In the genomic region with DNA sequence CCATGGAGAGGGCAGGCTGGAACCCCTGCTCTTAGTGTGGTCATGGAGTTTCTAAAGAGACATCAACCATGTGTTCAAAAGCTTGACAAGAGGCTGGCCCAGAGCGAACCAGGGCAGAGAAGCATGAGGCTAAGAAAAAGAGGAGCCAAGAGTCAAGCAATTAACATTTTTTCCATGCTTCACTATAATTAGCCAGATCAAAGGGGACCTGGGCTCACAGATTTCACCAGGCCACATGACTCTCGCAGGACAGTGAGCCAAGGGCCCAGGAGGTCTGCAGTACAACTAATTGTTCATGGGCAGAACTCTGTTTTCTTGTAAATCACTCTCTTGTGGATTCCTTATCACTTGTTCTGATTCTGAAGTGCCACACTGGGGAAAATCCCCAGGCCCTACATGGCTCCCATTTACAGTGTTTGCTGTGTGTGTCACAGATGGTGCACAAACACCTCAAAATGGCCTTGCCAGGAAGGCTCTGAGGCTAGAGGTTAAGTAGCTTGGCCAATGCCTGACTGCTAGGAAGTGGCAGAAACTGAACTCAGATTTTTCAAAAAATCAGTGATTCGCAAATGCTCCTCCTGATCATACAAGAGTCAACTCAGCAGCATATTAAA, we compare ENCODE assay signal across 16 cellular contexts.
DNase-seq lines count a peak whose midpoint lies in the region; ATAC-seq and TF ChIP-seq lines count a peak whose summit lies in the region.
"Had no signal": no experiment of that assay in that cellular context is flagged by ENCODE, and none has a peak within 500 bp of the region (broad histone marks: within the 10 kb centered on the region; RNA-seq: fewer than 3 reads in every experiment).

No MANE protein-coding gene starts in this region.

- intact Hi-C loops in body of pancreas (cut with DNase I): no loop called here
- intact Hi-C loops in aorta (cut with DNase I): no loop called here

- TF ChIP-seq POLR2A in body of pancreas (IDR thresholded peaks at IDR 0.05) (no peak), upper lobe of left lung (IDR thresholded peaks at IDR 0.05) (no peak)

- ATAC-seq in body of pancreas: peak; percentile 30
- peak; percentile 52 to 81 for ATAC-seq in upper lobe of left lung (ENCODE audit: low FRiP score in 2 of 2)
- ATAC-seq in GM18907 (IDR thresholded peaks at IDR 0.05; ENCODE audit: unreplicated experiment): no peak
- no peak for ATAC-seq in aorta (ENCODE audit: low FRiP score)
- ATAC-seq: A549; activated naive CD4-positive, alpha-beta T cell treated with anti-CD3 and anti-CD28 coated beads, Interleukin-2, amount 50 U/mL, for 72 hours had no signal

- WGBS in body of pancreas, 2 donors: 62 to 76% methylated on average over 3 of the region's 3 CpGs
- WGBS in upper lobe of left lung, 2 donors: 49 to 75% methylated on average over 3 of the region's 3 CpGs
- 96 to 98% methylated on average over 3 of the region's 3 CpGs for WGBS in aorta, 2 donors

- H3K9me3 ChIP-seq in body of pancreas: no peaks in the 10 kb centered on the region
- no peaks in the 10 kb centered on the region for H3K9me3 ChIP-seq in upper lobe of left lung
- H3K9me3 ChIP-seq in aorta (ENCODE audit: control insufficient read depth, low read length): no peaks in the 10 kb centered on the region
- H3K9me3 ChIP-seq: A549, Peyer's patch had no signal

- H3K36me3 ChIP-seq in body of pancreas (replicated peaks in 1 of 2; ENCODE audit: insufficient read depth in 1 of 2, low read depth in 2 of 2) (no peaks in the 10 kb centered on the region), upper lobe of left lung (no peaks in the 10 kb centered on the region), aorta (ENCODE audit: control insufficient read depth in 1 of 2, insufficient read depth in 2 of 2, low read length in 1 of 2) (no peaks in the 10 kb centered on the region)
- H3K36me3 ChIP-seq: Peyer's patch had no signal

- TF ChIP-seq EP300 in upper lobe of left lung (IDR thresholded peaks at IDR 0.05): peak in 1 of 4 donors; percentile 61

- H3K4me1 ChIP-seq in body of pancreas (no peaks in the 10 kb centered on the region), upper lobe of left lung (peaks cover 5 to 12% (median 6%) of the 10 kb centered on the region in 4 donors), aorta (ENCODE audit: control insufficient read depth in 1 of 2, insufficient read depth in 2 of 2, low read length in 2 of 2) (peaks cover 0 to 1% of the 10 kb centered on the region in 2 donors)
- H3K4me1 ChIP-seq: A549, Peyer's patch had no signal

- TF ChIP-seq CTCF in body of pancreas (IDR thresholded peaks at IDR 0.05) (no peak), upper lobe of left lung (IDR thresholded peaks at IDR 0.05) (no peak)

- DNase-seq in NCI-H1105 treated with DMSO at 0.1 percent for 48 hours (lab: John Stamatoyannopoulos, UW) (peak; percentile 23), NCI-H1105 (lab: John Stamatoyannopoulos, UW) (no peak), body of pancreas (no peak), iPS-NIHi7 (ENCODE audit: extremely low spot score) (peak; percentile 23), upper lobe of left lung (peak in 1 of 2 donors; percentile 77), aorta (no peak), NK-92 (lab: John Stamatoyannopoulos, UW; ENCODE audit: unreplicated experiment) (no peak)
- DNase-seq: activated CD4-positive, alpha-beta T cell treated with anti-CD3 and anti-CD28 coated beads for 1 hour; activated CD8-positive, alpha-beta memory T cell treated with anti-CD3 and anti-CD28 coated beads, Interleukin-2, amount 50 U/mL, for 48 hours; Calu3; erythroblast; Peyer's patch had no signal

- H3K27me3 ChIP-seq in body of pancreas (no peaks in the 10 kb centered on the region), upper lobe of left lung (no peaks in the 10 kb centered on the region), aorta (ENCODE audit: control insufficient read depth in 1 of 2, insufficient read depth in 2 of 2, low read length in 1 of 2) (no peaks in the 10 kb centered on the region)
- H3K27me3 ChIP-seq: Peyer's patch had no signal

- H3K4me3 ChIP-seq in body of pancreas (no peak overlapping the region), upper lobe of left lung (no peak overlapping the region), aorta (ENCODE audit: low read length in 2 of 2) (no peak overlapping the region)
- H3K4me3 ChIP-seq: A549, Peyer's patch, smooth muscle cell had no signal

- H3K27ac ChIP-seq in body of pancreas (no peak overlapping the region), upper lobe of left lung (peak overlapping the region in 1 of 4 donors; percentile 19), aorta (ENCODE audit: low read depth in 1 of 2, low read length in 2 of 2) (no peak overlapping the region)
- H3K27ac ChIP-seq: A549, Peyer's patch had no signal

Comparison
In these comparisons a context has a peak if more than half of its experiments do, and no peak if none do; other contexts are left out.
1. DNase-seq: peak in NCI-H1105 treated with DMSO at 0.1 percent for 48 hours (single experiment) and iPS-NIHi7 (single experiment); none in NCI-H1105 (single experiment), body of pancreas (0 of 4), aorta (0 of 2) and NK-92 (single experiment).
2. ATAC-seq: peak in body of pancreas (single experiment) and upper lobe of left lung (2 of 2); none in GM18907 (single experiment) and aorta (single experiment).